In the genomic region with DNA sequence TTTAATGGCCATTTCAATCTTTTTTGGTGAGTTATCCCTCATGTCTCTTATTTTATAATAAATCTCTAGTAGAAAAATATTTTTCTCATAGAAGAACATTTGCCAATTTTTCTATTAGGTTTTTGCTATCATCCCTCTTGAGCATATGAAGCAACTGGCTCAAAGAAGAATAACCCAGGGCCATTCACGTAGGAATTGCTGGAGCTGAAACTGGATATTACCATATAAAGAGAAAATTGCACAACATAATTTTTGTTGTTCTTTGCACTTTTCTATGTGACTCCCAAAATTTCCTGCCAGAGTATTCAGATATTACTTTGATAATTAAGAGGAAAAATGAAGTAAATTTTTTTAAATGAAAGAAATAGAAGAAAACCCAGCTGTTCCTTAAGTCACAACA, we compare ENCODE assay signal across 19 cellular contexts. TPM values are rescaled to one million over a fixed set of nuclear protein-coding genes. Genes with fewer than 3 reads are reported as not detected.
"Had no signal": no experiment of that assay in that cellular context is flagged by ENCODE, and none has a peak within 500 bp of the region (broad histone marks: within the 10 kb centered on the region; RNA-seq: fewer than 3 reads in every experiment).

No MANE protein-coding gene starts in this region.

- H3K27ac ChIP-seq: neutrophil, parathyroid adenoma, upper lobe of right lung, WERI-Rb-1 had no signal

- H3K27ac Mint-ChIP-seq: activated naive CD4-positive, alpha-beta T cell treated with anti-CD3 and anti-CD28 coated beads, Interleukin-2, amount 10 ng/mL, durations not matched to agents 7 days and 5 days; naive B cell; T-helper 17 cell had no signal

- H3K27me3 Mint-ChIP-seq: activated naive CD4-positive, alpha-beta T cell treated with anti-CD3 and anti-CD28 coated beads, Interleukin-2, amount 10 ng/mL, durations not matched to agents 7 days and 5 days; naive B cell had no signal

- H3K36me3 ChIP-seq: breast epithelium, neutrophil, upper lobe of right lung, WERI-Rb-1 had no signal

- H3K36me3 Mint-ChIP-seq: activated naive CD4-positive, alpha-beta T cell treated with anti-CD3 and anti-CD28 coated beads, Interleukin-2, amount 10 ng/mL, durations not matched to agents 7 days and 5 days; naive B cell had no signal

- H3K9me3 ChIP-seq: breast epithelium, neutrophil, upper lobe of right lung had no signal

- H3K9me3 Mint-ChIP-seq: activated naive CD4-positive, alpha-beta T cell treated with anti-CD3 and anti-CD28 coated beads, Interleukin-2, amount 10 ng/mL, durations not matched to agents 7 days and 5 days had no signal

- H3K4me3 ChIP-seq: breast epithelium, upper lobe of right lung had no signal

- H3K27me3 ChIP-seq: breast epithelium, neutrophil, upper lobe of right lung had no signal

- ATAC-seq: left lobe of liver, T-helper 17 cell, upper lobe of right lung had no signal

- H3K4me1 ChIP-seq: breast epithelium, parathyroid adenoma, upper lobe of right lung had no signal

- H3K4me3 Mint-ChIP-seq: activated naive CD4-positive, alpha-beta T cell treated with anti-CD3 and anti-CD28 coated beads, Interleukin-2, amount 10 ng/mL, durations not matched to agents 7 days and 5 days; naive B cell; T-helper 17 cell had no signal

- H3K4me1 Mint-ChIP-seq: activated naive CD4-positive, alpha-beta T cell treated with anti-CD3 and anti-CD28 coated beads, Interleukin-2, amount 10 ng/mL, durations not matched to agents 7 days and 5 days; naive B cell; T-helper 17 cell had no signal

- DNase-seq: activated CD4-positive, alpha-beta T cell treated with anti-CD3 and anti-CD28 coated beads for 1 hour; activated CD8-positive, alpha-beta memory T cell treated with anti-CD3 and anti-CD28 coated beads for 24 hours; activated CD8-positive, alpha-beta memory T cell treated with anti-CD3 and anti-CD28 coated beads, Interleukin-2, amount 50 U/mL, for 48 hours; activated effector memory CD4-positive, alpha-beta T cell treated with Interleukin-2 at 50 U/mL for 16 hours; activated naive CD4-positive, alpha-beta T cell treated with anti-CD3 and anti-CD28 coated beads, Interleukin-2, amount 10 ng/mL, durations not matched to agents 7 days and 5 days; activated T-cell treated with anti-CD3 and anti-CD28 coated beads, Interleukin-2, amount 50 U/mL, for 48 hours; cerebellar nuclear complex; cortex of kidney; effector CD4-positive, alpha-beta T cell; islet precursor cell; naive B cell; stimulated activated naive CD4-positive, alpha-beta T cell; T-helper 17 cell; upper lobe of right lung; WERI-Rb-1 had no signal

RNA-seq across cellular contexts. Expression of gene FREM1, which starts 31.3 kb away (rescaled TPM):
- total RNA-seq: T-helper 17 cell had no signal
